Comparison of ENCODE assay signal across 1 cellular context in genomic region chr2:54728669-54729120, GRCh38.
TF ChIP-seq lines count a peak whose summit lies in the region.

No MANE protein-coding gene starts in this region.

TF ChIP-seq in HepG2, 621 proteins besides CTCF, POLR2A, EP300 and RAD21 (continued from another document and continues in another):
- TF ChIP-seq, protein P1, sequence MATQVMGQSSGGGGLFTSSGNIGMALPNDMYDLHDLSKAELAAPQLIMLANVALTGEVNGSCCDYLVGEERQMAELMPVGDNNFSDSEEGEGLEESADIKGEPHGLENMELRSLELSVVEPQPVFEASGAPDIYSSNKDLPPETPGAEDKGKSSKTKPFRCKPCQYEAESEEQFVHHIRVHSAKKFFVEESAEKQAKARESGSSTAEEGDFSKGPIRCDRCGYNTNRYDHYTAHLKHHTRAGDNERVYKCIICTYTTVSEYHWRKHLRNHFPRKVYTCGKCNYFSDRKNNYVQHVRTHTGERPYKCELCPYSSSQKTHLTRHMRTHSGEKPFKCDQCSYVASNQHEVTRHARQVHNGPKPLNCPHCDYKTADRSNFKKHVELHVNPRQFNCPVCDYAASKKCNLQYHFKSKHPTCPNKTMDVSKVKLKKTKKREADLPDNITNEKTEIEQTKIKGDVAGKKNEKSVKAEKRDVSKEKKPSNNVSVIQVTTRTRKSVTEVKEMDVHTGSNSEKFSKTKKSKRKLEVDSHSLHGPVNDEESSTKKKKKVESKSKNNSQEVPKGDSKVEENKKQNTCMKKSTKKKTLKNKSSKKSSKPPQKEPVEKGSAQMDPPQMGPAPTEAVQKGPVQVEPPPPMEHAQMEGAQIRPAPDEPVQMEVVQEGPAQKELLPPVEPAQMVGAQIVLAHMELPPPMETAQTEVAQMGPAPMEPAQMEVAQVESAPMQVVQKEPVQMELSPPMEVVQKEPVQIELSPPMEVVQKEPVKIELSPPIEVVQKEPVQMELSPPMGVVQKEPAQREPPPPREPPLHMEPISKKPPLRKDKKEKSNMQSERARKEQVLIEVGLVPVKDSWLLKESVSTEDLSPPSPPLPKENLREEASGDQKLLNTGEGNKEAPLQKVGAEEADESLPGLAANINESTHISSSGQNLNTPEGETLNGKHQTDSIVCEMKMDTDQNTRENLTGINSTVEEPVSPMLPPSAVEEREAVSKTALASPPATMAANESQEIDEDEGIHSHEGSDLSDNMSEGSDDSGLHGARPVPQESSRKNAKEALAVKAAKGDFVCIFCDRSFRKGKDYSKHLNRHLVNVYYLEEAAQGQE (IDR thresholded peaks at IDR 0.05; ENCODE audit: borderline replicate concordance in 1 of 2, low read depth in 1 of 2, low read length in 2 of 2), result no peak
- no peak for TF ChIP-seq ARID2 (CRISPR knock-in tag; IDR thresholded peaks at IDR 0.05; ENCODE audit: borderline replicate concordance)
- TF ChIP-seq MIER3 (CRISPR knock-in tag; IDR thresholded peaks at IDR 0.05; ENCODE audit: borderline replicate concordance), result no peak
- TF ChIP-seq TBX3 (IDR thresholded peaks at IDR 0.05; ENCODE audit: borderline replicate concordance), result no peak
- TF ChIP-seq GATAD1 (CRISPR knock-in tag; IDR thresholded peaks at IDR 0.05), result no peak
- no peak for TF ChIP-seq HOXA3 (CRISPR knock-in tag; IDR thresholded peaks at IDR 0.05)
- no peak for TF ChIP-seq RFX3 (CRISPR knock-in tag; IDR thresholded peaks at IDR 0.05)
- TF ChIP-seq ARNTL (CRISPR knock-in tag; IDR thresholded peaks at IDR 0.05), result no peak
- TF ChIP-seq CREM (IDR thresholded peaks at IDR 0.05), result no peak
- TF ChIP-seq CREM (CRISPR knock-in tag; IDR thresholded peaks at IDR 0.05), result no peak
- TF ChIP-seq FOXA3 (CRISPR knock-in tag; IDR thresholded peaks at IDR 0.05), result 0 out of 2 replicates have a peak, but pooled peaks have one; percentile 8
- no peak for TF ChIP-seq RFX5 (IDR thresholded peaks at IDR 0.05; ENCODE audit: low read depth, low read length)
- TF ChIP-seq ZNF260 (CRISPR knock-in tag; IDR thresholded peaks at IDR 0.05; ENCODE audit: borderline replicate concordance, low read depth), result no peak
- TF ChIP-seq ZSCAN29 (CRISPR knock-in tag; conservative IDR thresholded peaks at IDR 0.05), result no peak
- no peak for TF ChIP-seq ZNF44 (CRISPR knock-in tag; IDR thresholded peaks at IDR 0.05)
- TF ChIP-seq, protein P2, sequence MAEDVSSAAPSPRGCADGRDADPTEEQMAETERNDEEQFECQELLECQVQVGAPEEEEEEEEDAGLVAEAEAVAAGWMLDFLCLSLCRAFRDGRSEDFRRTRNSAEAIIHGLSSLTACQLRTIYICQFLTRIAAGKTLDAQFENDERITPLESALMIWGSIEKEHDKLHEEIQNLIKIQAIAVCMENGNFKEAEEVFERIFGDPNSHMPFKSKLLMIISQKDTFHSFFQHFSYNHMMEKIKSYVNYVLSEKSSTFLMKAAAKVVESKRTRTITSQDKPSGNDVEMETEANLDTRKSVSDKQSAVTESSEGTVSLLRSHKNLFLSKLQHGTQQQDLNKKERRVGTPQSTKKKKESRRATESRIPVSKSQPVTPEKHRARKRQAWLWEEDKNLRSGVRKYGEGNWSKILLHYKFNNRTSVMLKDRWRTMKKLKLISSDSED (CRISPR knock-in tag; IDR thresholded peaks at IDR 0.05), result no peak
- no peak for TF ChIP-seq ZNF318 (CRISPR knock-in tag; IDR thresholded peaks at IDR 0.05)
- no peak for TF ChIP-seq GTF2F1 (IDR thresholded peaks at IDR 0.05; ENCODE audit: low read length)
- TF ChIP-seq SOX13 (IDR thresholded peaks at IDR 0.05), result no peak
- no peak; a peak in 1 of 4 replicates for TF ChIP-seq SOX13 (CRISPR knock-in tag; conservative IDR thresholded peaks at IDR 0.05 in 1 of 2, IDR thresholded peaks at IDR 0.05 in 1 of 2)
- TF ChIP-seq CREB1 (IDR thresholded peaks at IDR 0.05), result no peak
- TF ChIP-seq CREB1 (CRISPR knock-in tag; IDR thresholded peaks at IDR 0.05), result peak; percentile 17; the same call in 1 of the 2 replicates
- no peak for TF ChIP-seq ARNT (IDR thresholded peaks at IDR 0.05)
- TF ChIP-seq PLRG1 (conservative IDR thresholded peaks at IDR 0.05), result no peak
- TF ChIP-seq ATF1 (CRISPR knock-in tag; IDR thresholded peaks at IDR 0.05), result no peak
- TF ChIP-seq ZNF790 (CRISPR knock-in tag; IDR thresholded peaks at IDR 0.05; ENCODE audit: borderline replicate concordance), result no peak
- TF ChIP-seq ATRX (CRISPR knock-in tag; IDR thresholded peaks at IDR 0.05; ENCODE audit: borderline replicate concordance), result no peak
- TF ChIP-seq, protein P3, sequence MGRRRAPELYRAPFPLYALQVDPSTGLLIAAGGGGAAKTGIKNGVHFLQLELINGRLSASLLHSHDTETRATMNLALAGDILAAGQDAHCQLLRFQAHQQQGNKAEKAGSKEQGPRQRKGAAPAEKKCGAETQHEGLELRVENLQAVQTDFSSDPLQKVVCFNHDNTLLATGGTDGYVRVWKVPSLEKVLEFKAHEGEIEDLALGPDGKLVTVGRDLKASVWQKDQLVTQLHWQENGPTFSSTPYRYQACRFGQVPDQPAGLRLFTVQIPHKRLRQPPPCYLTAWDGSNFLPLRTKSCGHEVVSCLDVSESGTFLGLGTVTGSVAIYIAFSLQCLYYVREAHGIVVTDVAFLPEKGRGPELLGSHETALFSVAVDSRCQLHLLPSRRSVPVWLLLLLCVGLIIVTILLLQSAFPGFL (CRISPR knock-in tag; IDR thresholded peaks at IDR 0.05), result no peak
- TF ChIP-seq, protein P4, sequence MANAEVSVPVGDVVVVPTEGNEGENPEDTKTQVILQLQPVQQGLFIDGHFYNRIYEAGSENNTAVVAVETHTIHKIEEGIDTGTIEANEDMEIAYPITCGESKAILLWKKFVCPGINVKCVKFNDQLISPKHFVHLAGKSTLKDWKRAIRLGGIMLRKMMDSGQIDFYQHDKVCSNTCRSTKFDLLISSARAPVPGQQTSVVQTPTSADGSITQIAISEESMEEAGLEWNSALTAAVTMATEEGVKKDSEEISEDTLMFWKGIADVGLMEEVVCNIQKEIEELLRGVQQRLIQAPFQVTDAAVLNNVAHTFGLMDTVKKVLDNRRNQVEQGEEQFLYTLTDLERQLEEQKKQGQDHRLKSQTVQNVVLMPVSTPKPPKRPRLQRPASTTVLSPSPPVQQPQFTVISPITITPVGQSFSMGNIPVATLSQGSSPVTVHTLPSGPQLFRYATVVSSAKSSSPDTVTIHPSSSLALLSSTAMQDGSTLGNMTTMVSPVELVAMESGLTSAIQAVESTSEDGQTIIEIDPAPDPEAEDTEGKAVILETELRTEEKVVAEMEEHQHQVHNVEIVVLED (CRISPR knock-in tag; IDR thresholded peaks at IDR 0.05; ENCODE audit: borderline replicate concordance), result no peak
- no peak for TF ChIP-seq FLYWCH1 (CRISPR knock-in tag; IDR thresholded peaks at IDR 0.05)
- no peak for TF ChIP-seq ZBTB3 (CRISPR knock-in tag; IDR thresholded peaks at IDR 0.05; ENCODE audit: borderline replicate concordance, low read depth)
- TF ChIP-seq ASH2L (IDR thresholded peaks at IDR 0.05; ENCODE audit: insufficient read length, low read depth, low read length), result peak; percentile 51
- TF ChIP-seq SRF (IDR thresholded peaks at IDR 0.05; ENCODE audit: low read depth, low read length), result no peak
- peak; percentile 57 for TF ChIP-seq STAG1 (CRISPR knock-in tag; IDR thresholded peaks at IDR 0.05)
- no peak for TF ChIP-seq KLF11 (CRISPR knock-in tag; IDR thresholded peaks at IDR 0.05)
- no peak for TF ChIP-seq CERS6 (CRISPR knock-in tag; IDR thresholded peaks at IDR 0.05)
- TF ChIP-seq HMGXB3 (CRISPR knock-in tag; IDR thresholded peaks at IDR 0.05; ENCODE audit: borderline replicate concordance), result no peak
- TF ChIP-seq CHD4 (IDR thresholded peaks at IDR 0.05; ENCODE audit: borderline replicate concordance, low read length), result no peak
- TF ChIP-seq ZSCAN22 (CRISPR knock-in tag; IDR thresholded peaks at IDR 0.05), result no peak
- TF ChIP-seq RELA (CRISPR knock-in tag; IDR thresholded peaks at IDR 0.05), result no peak
- TF ChIP-seq IRX3 (CRISPR knock-in tag; IDR thresholded peaks at IDR 0.05; ENCODE audit: borderline replicate concordance, low read depth), result no peak
- TF ChIP-seq ZNF543 (CRISPR knock-in tag; IDR thresholded peaks at IDR 0.05), result no peak
- TF ChIP-seq CC2D1A (CRISPR knock-in tag; IDR thresholded peaks at IDR 0.05), result no peak
- TF ChIP-seq MYNN (CRISPR knock-in tag; IDR thresholded peaks at IDR 0.05; ENCODE audit: low read depth), result no peak
- TF ChIP-seq ZNF30 (CRISPR knock-in tag; IDR thresholded peaks at IDR 0.05), result no peak
- no peak for TF ChIP-seq ZFP62 (CRISPR knock-in tag; IDR thresholded peaks at IDR 0.05)
- TF ChIP-seq ZNF550 (CRISPR knock-in tag; IDR thresholded peaks at IDR 0.05; ENCODE audit: borderline replicate concordance), result no peak
